In genomic region chr5:43556607-43556856, GRCh38 we compare ENCODE assay signal across 7 cellular contexts. TPM values are rescaled to one million over a fixed set of nuclear protein-coding genes. Genes with fewer than 3 reads are reported as not detected.
DNase-seq lines count a peak whose midpoint lies in the region; ATAC-seq, FAIRE-seq and TF ChIP-seq lines count a peak whose summit lies in the region.
"Not testable (repeated sequence)": the region's sequence is repeated elsewhere in the genome, so short reads cannot be mapped to it uniquely, and the experiment has no call there.

No MANE protein-coding gene starts in this region.

- not testable (repeated sequence) for H3K27me3 ChIP-seq in IMR-90 (ENCODE audit: control insufficient read depth, insufficient read depth, low read length); H1 (replicated peaks in 1 of 4; ENCODE audit: control insufficient read depth in 3 of 4, extremely low read depth in 1 of 4, insufficient read depth in 3 of 4, low read length in 3 of 4); rectal smooth muscle tissue (ENCODE audit: control insufficient read depth, insufficient read depth, low read length)

- not testable (repeated sequence) for TF ChIP-seq CTCF in IMR-90 (conservative IDR thresholded peaks at IDR 0.05; ENCODE audit: low read depth, low read length); H1 (IDR thresholded peaks at IDR 0.05; ENCODE audit: control extremely low read depth in 1 of 3, insufficient read depth in 1 of 3, low read depth in 1 of 3, low read length in 3 of 3)

- not testable (repeated sequence) for DNase-seq in IMR-90; activated CD8-positive, alpha-beta T cell treated with anti-CD3 and anti-CD28 coated beads, Interleukin-2, amount 10 ng/mL, durations not matched to agents 7 days and 5 days; H1 (ENCODE audit: low read depth in 1 of 2, low spot score in 2 of 2); left colon

- not testable (repeated sequence) for TF ChIP-seq RAD21 in IMR-90 (IDR thresholded peaks at IDR 0.05; ENCODE audit: low read length); H1 (IDR thresholded peaks at IDR 0.05 in 1 of 2, conservative IDR thresholded peaks at IDR 0.05 in 1 of 2; ENCODE audit: low read depth in 2 of 2, low read length in 2 of 2)

- not testable (repeated sequence) for TF ChIP-seq EP300 in H1 (IDR thresholded peaks at IDR 0.05; ENCODE audit: borderline replicate concordance in 1 of 2, low read depth in 2 of 2, low read length in 2 of 2)

- H3K4me1 Mint-ChIP-seq in activated CD8-positive, alpha-beta T cell treated with anti-CD3 and anti-CD28 coated beads, Interleukin-2, amount 10 ng/mL, durations not matched to agents 7 days and 5 days (ENCODE audit: low read depth), result peaks cover 13% of the 10 kb centered on the region

- peak overlapping the region; percentile 96 for H2AK9ac ChIP-seq in IMR-90 (replicated peaks; ENCODE audit: low read depth, low read length, poor library complexity)

- peak overlapping the region; percentile 96 for H2AFZ ChIP-seq in IMR-90 (replicated peaks; ENCODE audit: low read length, poor library complexity)
- not testable (repeated sequence) for H2AFZ ChIP-seq in H1 (ENCODE audit: low read length)

- not testable (repeated sequence) for H3K9me1 ChIP-seq in IMR-90 (ENCODE audit: insufficient read depth, low read length)

- dilution Hi-C loops in IMR-90 (cut with HindIII; ENCODE audit: low sequenced_read_pairs, unreplicated experiment), result not testable (repeated sequence)

- not testable (repeated sequence) for H3K4ac ChIP-seq in IMR-90 (ENCODE audit: low read depth, low read length); H1 (replicated peaks; ENCODE audit: insufficient read length, low read depth, low read length)

- not testable (repeated sequence) for FAIRE-seq in H1 (lab: Jason Lieb, UNC)

- not testable (repeated sequence) for H3K4me1 ChIP-seq in IMR-90 (ENCODE audit: control insufficient read depth, insufficient read depth, low read length); H1 (replicated peaks in 1 of 4; ENCODE audit: control insufficient read depth in 3 of 4, insufficient read depth in 4 of 4, low read length in 3 of 4); rectal smooth muscle tissue (ENCODE audit: control insufficient read depth, insufficient read depth, low read length)

- not testable (repeated sequence) for H3K9me3 Mint-ChIP-seq in activated CD8-positive, alpha-beta T cell treated with anti-CD3 and anti-CD28 coated beads, Interleukin-2, amount 10 ng/mL, durations not matched to agents 7 days and 5 days (ENCODE audit: insufficient read depth)

- peak overlapping the region; percentile 73; the same call in 1 of the 2 replicates for H3K56ac ChIP-seq in IMR-90 (ENCODE audit: extremely low read depth, insufficient read depth, low read length)
- peak overlapping the region; percentile 14 for H3K56ac ChIP-seq in H1 (replicated peaks; ENCODE audit: insufficient read length, low read depth, low read length)

- H3K36me3 ChIP-seq in IMR-90 (ENCODE audit: control insufficient read depth, insufficient read depth, low read length); rectal smooth muscle tissue (ENCODE audit: control insufficient read depth, insufficient read depth, low read length): not testable (repeated sequence)
- peaks cover 2 to 36% (median 17%) of the 10 kb centered on the region in 4 experiments; a peak in 7 of 8 replicates for H3K36me3 ChIP-seq in H1 (ENCODE audit: control insufficient read depth in 2 of 4, insufficient read depth in 4 of 4, low read length in 3 of 4)

- not testable (repeated sequence) for H4K91ac ChIP-seq in IMR-90 (ENCODE audit: insufficient read depth, low read depth, low read length); H1 (replicated peaks; ENCODE audit: insufficient read length, low read length)

- not testable (repeated sequence) for H3K23ac ChIP-seq in IMR-90 (ENCODE audit: low read depth, low read length); H1 (ENCODE audit: insufficient read length)

- peak overlapping the region; percentile 92 for H3K4me3 Mint-ChIP-seq in activated CD8-positive, alpha-beta T cell treated with anti-CD3 and anti-CD28 coated beads, Interleukin-2, amount 10 ng/mL, durations not matched to agents 7 days and 5 days

- H2BK15ac ChIP-seq in IMR-90 (ENCODE audit: low read depth, low read length); H1 (ENCODE audit: low read length): not testable (repeated sequence)

- H3K27ac Mint-ChIP-seq in activated CD8-positive, alpha-beta T cell treated with anti-CD3 and anti-CD28 coated beads, Interleukin-2, amount 10 ng/mL, durations not matched to agents 7 days and 5 days, result not testable (repeated sequence)

- not testable (repeated sequence) for BruUV-seq in IMR-90 (replicated peaks; lab: Mats Ljungman, UMichigan)

- peaks cover 11 to 25% of the 10 kb centered on the region in 2 experiments; a peak in 2 of 4 replicates for H3K79me1 ChIP-seq in IMR-90 (ENCODE audit: low read depth in 1 of 2, low read length in 2 of 2)
- not testable (repeated sequence) for H3K79me1 ChIP-seq in H1 (ENCODE audit: low read depth, low read length)

- not testable (repeated sequence) for H2BK20ac ChIP-seq in IMR-90 (ENCODE audit: low read depth, low read length); H1 (ENCODE audit: low read length)

- in situ Hi-C loops in IMR-90 (cut with MboI; ENCODE audit: low sequenced_read_pairs), result not testable (repeated sequence)

- H4K20me1 ChIP-seq in IMR-90 (ENCODE audit: insufficient read depth, low read length); H1 (replicated peaks in 1 of 2; ENCODE audit: control insufficient read depth in 1 of 2, insufficient read depth in 2 of 2, low read length in 2 of 2): not testable (repeated sequence)

- H3K79me2 ChIP-seq in H1 (ENCODE audit: control insufficient read depth in 1 of 2, insufficient read depth in 2 of 2, low read length in 2 of 2), result peaks cover 4 to 46% of the 10 kb centered on the region in 2 experiments; a peak in 3 of 4 replicates

- WGBS in IMR-90 (ENCODE audit: extremely low coverage in 2 of 2, insufficient read length in 1 of 2), 2 experiments, result 7% methylated on average over 3 of the region's 30 CpGs; no CpG with 5 or more reads in 1 of the 2 experiments
- WGBS in H1 (ENCODE audit: extremely low coverage in 1 of 2, insufficient coverage in 1 of 2, insufficient read length in 1 of 2, insufficient replicate concordance in 2 of 2, low coverage in 1 of 2, low lambda C conversion rate in 2 of 2, missing lambda C conversion rate in 1 of 2), 2 experiments, result no CpG with 5 or more reads among the region's 30 CpGs

- H3K18ac ChIP-seq in IMR-90 (ENCODE audit: low read depth, low read length); H1 (ENCODE audit: extremely low read depth, low read length): not testable (repeated sequence)

- H3K27ac ChIP-seq in IMR-90 (ENCODE audit: insufficient read depth, low read length) (peak overlapping the region; percentile 74), H1 (ENCODE audit: low read depth, low read length) (peak overlapping the region; percentile 98), rectal smooth muscle tissue (ENCODE audit: low read depth, low read length) (peak overlapping the region; percentile 92)

- not testable (repeated sequence) for TF ChIP-seq POLR2A in IMR-90 (IDR thresholded peaks at IDR 0.05; ENCODE audit: low read depth, low read length)
- peak; percentile 46 to 91; a peak in 2 of 3 replicates for TF ChIP-seq POLR2A in H1 (IDR thresholded peaks at IDR 0.05; ENCODE audit: control extremely low read depth in 1 of 2, low read depth in 2 of 2, low read length in 2 of 2)

- H3K14ac ChIP-seq in IMR-90 (replicated peaks; ENCODE audit: low read depth, low read length), result peak overlapping the region; percentile 93; the same call in 1 of the 2 replicates
- H3K14ac ChIP-seq in H1 (ENCODE audit: insufficient read length), result not testable (repeated sequence)

- H3K9me3 ChIP-seq in IMR-90 (ENCODE audit: control insufficient read depth, insufficient read depth, low read length); H1 (ENCODE audit: insufficient read depth in 2 of 2, low read depth in 1 of 2, low read length in 1 of 2): not testable (repeated sequence)

- H2AK5ac ChIP-seq in IMR-90 (ENCODE audit: low read depth, low read length); H1 (ENCODE audit: low read depth, low read length): not testable (repeated sequence)

- not testable (repeated sequence) for H3K36me3 Mint-ChIP-seq in activated CD8-positive, alpha-beta T cell treated with anti-CD3 and anti-CD28 coated beads, Interleukin-2, amount 10 ng/mL, durations not matched to agents 7 days and 5 days (ENCODE audit: low read depth)

- H3K9ac ChIP-seq in IMR-90 (ENCODE audit: low read depth, low read length) (peak overlapping the region; percentile 96), H1 (replicated peaks in 1 of 4; ENCODE audit: extremely low read depth in 1 of 4, low read depth in 3 of 4, low read length in 3 of 4) (peak overlapping the region; percentile 88 to 98 (median 94)), rectal smooth muscle tissue (ENCODE audit: low read length) (peak overlapping the region; percentile 94)

- H3K23me2 ChIP-seq in H1 (ENCODE audit: low read depth, low read length), result not testable (repeated sequence)

- H3K4me3 ChIP-seq in IMR-90 (ENCODE audit: insufficient read depth, low read depth, low read length) (peak overlapping the region; percentile 65), H1 (ENCODE audit: extremely low read depth in 1 of 4, insufficient read depth in 2 of 4, low read depth in 3 of 4, low read length in 4 of 4) (peak overlapping the region; percentile 77 to 99 (median 94)), rectal smooth muscle tissue (ENCODE audit: low read length) (peak overlapping the region; percentile 89)

- H2BK12ac ChIP-seq in H1 (ENCODE audit: low read depth, low read length), result 0 out of 2 replicates have a peak overlapping the region, but pooled peaks have one; percentile 45

- CTCF ChIA-PET in IMR-90 (lab: Yijun Ruan, JAX), result not testable (repeated sequence)
- CTCF ChIA-PET in activated CD8-positive, alpha-beta T cell treated with anti-CD3 and anti-CD28 coated beads, Interleukin-2, amount 10 ng/mL, durations not matched to agents 7 days and 5 days (lab: Charles Lee), result interaction anchor here (0.7 to 3.8 kb wide), 3 partner anchors 13 to 72 kb away, joined by 3 to 26 read pairs (median 22); partner anchors contain the start of gene TMEM267
- CTCF ChIA-PET in H1 (lab: Charles Lee; ENCODE audit: partially characterized antibody), result interaction anchor here (2.1 kb wide), 1 partner anchor 74 kb away, joined by 6 read pairs; no protein-coding TSS in a partner anchor

- intact Hi-C loops in IMR-90 (cut with micrococcal nuclease), result loop anchor here (1.0 to 10.0 kb wide), 2 partner anchors 46 to 1218 kb away; no protein-coding TSS in a partner anchor
- intact Hi-C loops in left colon (cut with DNase I, micrococcal nuclease), result not testable (repeated sequence)

- not testable (repeated sequence) for H3K4me2 ChIP-seq in IMR-90 (ENCODE audit: low read depth, low read length)
- peak overlapping the region; percentile 57 to 86 for H3K4me2 ChIP-seq in H1 (ENCODE audit: insufficient read depth in 1 of 2, low read depth in 2 of 2, low read length in 2 of 2)

- not testable (repeated sequence) for H4K5ac ChIP-seq in IMR-90 (ENCODE audit: low read depth, low read length)
- peak overlapping the region; percentile 54 for H4K5ac ChIP-seq in H1 (ENCODE audit: insufficient read length, low read depth, low read length)

- peaks cover 13% of the 10 kb centered on the region for H3K27me3 Mint-ChIP-seq in activated CD8-positive, alpha-beta T cell treated with anti-CD3 and anti-CD28 coated beads, Interleukin-2, amount 10 ng/mL, durations not matched to agents 7 days and 5 days (ENCODE audit: low read depth)

- H2BK120ac ChIP-seq in IMR-90 (ENCODE audit: low read depth, low read length); H1 (replicated peaks; ENCODE audit: low read depth, low read length): not testable (repeated sequence)

- ATAC-seq in GM19023 (IDR thresholded peaks at IDR 0.05; ENCODE audit: unreplicated experiment), result peak; percentile 95
- ATAC-seq in HG02623 (IDR thresholded peaks at IDR 0.05; ENCODE audit: unreplicated experiment), result peak; percentile 89
- 0 out of 2 replicates have a peak, but pooled peaks have one; percentile 36 for ATAC-seq in IMR-90 (ENCODE audit: low read depth)
- peak; percentile 61 for ATAC-seq in activated CD8-positive, alpha-beta T cell treated with anti-CD3 and anti-CD28 coated beads, Interleukin-2, amount 10 ng/mL, durations not matched to agents 7 days and 5 days
- ATAC-seq in left colon, result peak; percentile 91

- H4K8ac ChIP-seq in IMR-90 (ENCODE audit: low read depth in 2 of 2, low read length in 2 of 2) (peak overlapping the region; percentile 75 to 91; a peak in 3 of 4 replicates), H1 (ENCODE audit: extremely low read depth, insufficient read depth, low read length) (peak overlapping the region; percentile 100; the same call in 1 of the 2 replicates)

- POLR2A ChIA-PET in IMR-90 (lab: Charles Lee; ENCODE audit: unreplicated experiment), result not testable (repeated sequence)
- POLR2A ChIA-PET in activated CD8-positive, alpha-beta T cell treated with anti-CD3 and anti-CD28 coated beads, Interleukin-2, amount 10 ng/mL, durations not matched to agents 7 days and 5 days (lab: Charles Lee), result interaction anchor here (0.7 to 5.6 kb wide), 4 partner anchors 47 to 514 kb away, joined by 3 to 39 read pairs (median 9); partner anchors contain the start of genes HMGCS1, NNT and TMEM267
- POLR2A ChIA-PET in H1 (lab: Charles Lee; ENCODE audit: partially characterized antibody), result interaction anchor here (0.6 to 4.8 kb wide), 8 partner anchors 9 to 73 kb away, joined by 3 to 26 read pairs (median 4); partner anchors contain the start of genes C5orf34, NNT and TMEM267

- H2BK5ac ChIP-seq in IMR-90 (ENCODE audit: low read depth, low read length, poor library complexity, severe bottlenecking) (peak overlapping the region; percentile 55), H1 (ENCODE audit: low read depth, low read length) (peak overlapping the region; percentile 82; the same call in 1 of the 2 replicates)

RNA-seq across cellular contexts. Expression of gene PAIP1, which starts 0.3 kb away (rescaled TPM):
- total RNA-seq in IMR-90 (2012; rRNA removed) (101 and 123 TPM in 2 replicates), left colon (10 to 100 TPM; 55.2 to 59.1 TPM)
- polyA plus RNA-seq in IMR-90 (2012; rRNA removed) (52.9 and 59.1 TPM in 2 replicates), H1 (2011; rRNA removed) (46.0 and 62.9 TPM in 2 replicates)
- 18.9 TPM in 2 replicates for polyA plus RNA-seq in IMR-90 (2012; cell fraction: cytosol; rRNA removed)
- 5.3 and 33.3 TPM in 2 replicates for polyA plus RNA-seq in IMR-90 (2012; cell fraction: nucleus; rRNA removed; ENCODE audit: low replicate concordance)
- 10 to 100 TPM; 31.8 to 36.3 TPM for total RNA-seq in activated CD8-positive, alpha-beta T cell treated with anti-CD3 and anti-CD28 coated beads, Interleukin-2, amount 10 ng/mL, durations not matched to agents 7 days and 5 days
- 80.5 and 89.5 TPM in 2 replicates for total RNA-seq in H1 (2021; fragmentation: NEBNext Ultra II Directional; extraction: Animal tissue kit (Norgen Biotek cat#: 25700))
- 64.8 TPM for polyA plus RNA-seq in H1 (2011; cell fraction: cytosol; rRNA removed)
- polyA plus RNA-seq in H1 (2011; cell fraction: nucleus; rRNA removed), result 28.5 TPM
- polyA plus RNA-seq in H1 (2012, experiment 1 of 2), result 53.9 to 86.4 TPM (median 59.0 TPM) in 4 replicates
- 13.5 TPM for polyA plus RNA-seq in H1 (2012, experiment 2 of 2)
- 62.1 TPM for polyA plus RNA-seq in H1 (2013, experiment 1 of 2)
- polyA plus RNA-seq in H1 (2013, experiment 2 of 2), result 65.6 TPM
- 71.0 and 90.2 TPM in 2 replicates for polyA minus RNA-seq in H1 (2011; rRNA and poly(A)+ RNA removed)
- polyA minus RNA-seq in H1 (2011; cell fraction: cytosol; rRNA and poly(A)+ RNA removed), result 35.2 TPM
- 43.4 TPM for polyA minus RNA-seq in H1 (2011; cell fraction: nucleus; rRNA and poly(A)+ RNA removed)

RNA-seq across cellular contexts. Expression of gene C5orf34, which starts 41.6 kb away (rescaled TPM):
- total RNA-seq in IMR-90 (2012; rRNA removed) (6.1 and 7.2 TPM in 2 replicates), left colon (1 to 10 TPM in 1 of 2 donors, under 1 TPM in 1; 0.56 to 1.6 TPM)
- polyA plus RNA-seq in IMR-90 (2012; rRNA removed) (3.3 TPM in 2 replicates), H1 (2011; rRNA removed) (5.1 and 6.8 TPM in 2 replicates)
- polyA plus RNA-seq in IMR-90 (2012; cell fraction: cytosol; rRNA removed), result 0.22 and 0.37 TPM in 2 replicates
- polyA plus RNA-seq in IMR-90 (2012; cell fraction: nucleus; rRNA removed; ENCODE audit: low replicate concordance), result 0.70 and 7.0 TPM in 2 replicates
- 10 to 100 TPM in 1 of 2 experiments, 1 to 10 TPM in 1; 7.7 to 10.3 TPM for total RNA-seq in activated CD8-positive, alpha-beta T cell treated with anti-CD3 and anti-CD28 coated beads, Interleukin-2, amount 10 ng/mL, durations not matched to agents 7 days and 5 days
- total RNA-seq in H1 (2021; fragmentation: NEBNext Ultra II Directional; extraction: Animal tissue kit (Norgen Biotek cat#: 25700)), result 8.6 and 11.3 TPM in 2 replicates
- polyA plus RNA-seq in H1 (2011; cell fraction: cytosol; rRNA removed), result 9.1 TPM
- polyA plus RNA-seq in H1 (2011; cell fraction: nucleus; rRNA removed), result 6.5 TPM
- 5.0 to 8.0 TPM (median 5.8 TPM) in 4 replicates for polyA plus RNA-seq in H1 (2012, experiment 1 of 2)
- 0.47 TPM for polyA plus RNA-seq in H1 (2012, experiment 2 of 2)
- polyA plus RNA-seq in H1 (2013, experiment 1 of 2), result 8.5 TPM
- polyA plus RNA-seq in H1 (2013, experiment 2 of 2), result 7.8 TPM
- polyA minus RNA-seq in H1 (2011; rRNA and poly(A)+ RNA removed), result 10.8 and 16.1 TPM in 2 replicates
- polyA minus RNA-seq in H1 (2011; cell fraction: cytosol; rRNA and poly(A)+ RNA removed), result 3.2 TPM
- 14.7 TPM for polyA minus RNA-seq in H1 (2011; cell fraction: nucleus; rRNA and poly(A)+ RNA removed)

RNA-seq across cellular contexts. Expression of gene NNT, which starts 46.4 kb away (rescaled TPM):
- total RNA-seq in IMR-90 (2012; rRNA removed) (57.2 and 58.0 TPM in 2 replicates), left colon (100 to 1,000 TPM; 110 to 146 TPM)
- polyA plus RNA-seq in IMR-90 (2012; rRNA removed) (19.5 and 23.1 TPM in 2 replicates), H1 (2011; rRNA removed) (8.9 and 11.0 TPM in 2 replicates)
- 12.4 and 12.6 TPM in 2 replicates for polyA plus RNA-seq in IMR-90 (2012; cell fraction: cytosol; rRNA removed)
- 15.7 and 32.3 TPM in 2 replicates for polyA plus RNA-seq in IMR-90 (2012; cell fraction: nucleus; rRNA removed; ENCODE audit: low replicate concordance)
- total RNA-seq in activated CD8-positive, alpha-beta T cell treated with anti-CD3 and anti-CD28 coated beads, Interleukin-2, amount 10 ng/mL, durations not matched to agents 7 days and 5 days, result 100 to 1,000 TPM; 103 to 104 TPM
- total RNA-seq in H1 (2021; fragmentation: NEBNext Ultra II Directional; extraction: Animal tissue kit (Norgen Biotek cat#: 25700)), result 19.6 and 22.2 TPM in 2 replicates
- polyA plus RNA-seq in H1 (2011; cell fraction: cytosol; rRNA removed), result 10.3 TPM
- 19.4 TPM for polyA plus RNA-seq in H1 (2011; cell fraction: nucleus; rRNA removed)
- 8.9 to 11.6 TPM (median 10.6 TPM) in 4 replicates for polyA plus RNA-seq in H1 (2012, experiment 1 of 2)
- 0.68 TPM for polyA plus RNA-seq in H1 (2012, experiment 2 of 2)
- 10.8 TPM for polyA plus RNA-seq in H1 (2013, experiment 1 of 2)
- 9.4 TPM for polyA plus RNA-seq in H1 (2013, experiment 2 of 2)
- 25.8 and 33.7 TPM in 2 replicates for polyA minus RNA-seq in H1 (2011; rRNA and poly(A)+ RNA removed)
- polyA minus RNA-seq in H1 (2011; cell fraction: cytosol; rRNA and poly(A)+ RNA removed), result 10.4 TPM
- 33.8 TPM for polyA minus RNA-seq in H1 (2011; cell fraction: nucleus; rRNA and poly(A)+ RNA removed)

Comparison
In these comparisons a context has a peak if more than half of its experiments do, and no peak if none do; other contexts are left out.
1. ATAC-seq: peak in every context shown above with its lines; median percentile 95 in GM19023; 91 in left colon; 89 in HG02623; 61 in activated CD8-positive, alpha-beta T cell treated with anti-CD3 and anti-CD28 coated beads, Interleukin-2, amount 10 ng/mL, durations not matched to agents 7 days and 5 days; 36 in IMR-90.